19 cellular contexts compared by ENCODE assay signal in genomic region chr10:87605656-87606308, GRCh38. TPM values are rescaled to one million over a fixed set of nuclear protein-coding genes. Genes with fewer than 3 reads are reported as not detected.
DNase-seq lines count a peak whose midpoint lies in the region; ATAC-seq, FAIRE-seq and TF ChIP-seq lines count a peak whose summit lies in the region.
"Had no signal": no experiment of that assay in that cellular context is flagged by ENCODE, and none has a peak within 500 bp of the region (broad histone marks: within the 10 kb centered on the region; RNA-seq: fewer than 3 reads in every experiment).

No MANE protein-coding gene starts in this region.

- H3K9me3 ChIP-seq in Loucy (ENCODE audit: insufficient read depth, low read depth, low read length), result no peaks in the 10 kb centered on the region
- no peaks in the 10 kb centered on the region for H3K9me3 ChIP-seq in K562 (replicated peaks; ENCODE audit: control insufficient read depth, insufficient read depth, low read depth, low read length)
- H3K9me3 ChIP-seq in hepatocyte (ENCODE audit: low read depth), result no peaks in the 10 kb centered on the region
- H3K9me3 ChIP-seq: BLaER1, prostate gland had no signal

- intact Hi-C loops in K562 (cut with micrococcal nuclease), result no loop called here

- no peak overlapping the region for H3K4me3 Mint-ChIP-seq in progenitor cell of endocrine pancreas (ENCODE audit: low read depth)
- H3K4me3 Mint-ChIP-seq: activated T-cell treated with anti-CD3 and anti-CD28 coated beads, Interleukin-2, amount 50 U/mL, for 72 hours; dendritic cell treated with granulocyte-macrophage colony-stimulating factor and Interleukin-4, amounts not matched to agents 40 ng/mL and 50 ng/mL, for 4 days had no signal

- BruUV-seq in K562 (replicated peaks; lab: Mats Ljungman, UMichigan), result no TSS peak

- TF ChIP-seq POLR2A in K562 (conservative IDR thresholded peaks at IDR 0.05), result no peak

- no peak for DNase-seq in K562 (ENCODE audit: extremely low read depth in 1 of 4, low spot score in 3 of 4)
- no peak for DNase-seq in hepatocyte (ENCODE audit: low spot score)
- DNase-seq in progenitor cell of endocrine pancreas (ENCODE audit: low spot score, unreplicated experiment), result no peak
- no peak for DNase-seq in NCI-H446 (lab: John Stamatoyannopoulos, UW)
- DNase-seq in A172 (ENCODE audit: low spot score), result no peak
- DNase-seq in SHP77 treated with DMSO at 0.1 percent for 48 hours (lab: John Stamatoyannopoulos, UW), result no peak
- DNase-seq: activated CD4-positive, alpha-beta T cell treated with anti-CD3 and anti-CD28 coated beads, Interleukin-2, amount 50 U/mL, for 48 hours; activated T-cell treated with anti-CD3 and anti-CD28 coated beads, Interleukin-2, amount 50 U/mL, for 72 hours; DMS153; foreskin fibroblast; NCI-H1694 treated with DMSO at 0.1 percent for 48 hours; Right ventricle myocardium superior; T-helper 9 cell had no signal

- ATAC-seq in K562 (no peak), HG02884 (IDR thresholded peaks at IDR 0.05; ENCODE audit: unreplicated experiment) (no peak)
- ATAC-seq: activated T-cell treated with anti-CD3 and anti-CD28 coated beads, Interleukin-2, amount 50 U/mL, for 72 hours; HCT116 had no signal

- no peak for TF ChIP-seq EP300 in K562 (IDR thresholded peaks at IDR 0.05; ENCODE audit: low read length)

- H3K4me1 Mint-ChIP-seq in progenitor cell of endocrine pancreas (ENCODE audit: low read depth), result peaks cover 17% of the 10 kb centered on the region

- POLR2A ChIA-PET in K562 (lab: Yijun Ruan, JAX), result no interaction called here

- H3K27me3 Mint-ChIP-seq in progenitor cell of endocrine pancreas, result no peaks in the 10 kb centered on the region

- H3K4me3 ChIP-seq in Loucy (ENCODE audit: low read length, poor library complexity, severe bottlenecking) (no peak overlapping the region), K562 (no peak overlapping the region), hepatocyte (no peak overlapping the region)
- H3K4me3 ChIP-seq: BLaER1, prostate gland had no signal

- no peaks in the 10 kb centered on the region for H3K27me3 ChIP-seq in Loucy (ENCODE audit: insufficient read depth, low read length, poor library complexity, severe bottlenecking)
- no peaks in the 10 kb centered on the region; a peak in 1 of 5 replicates for H3K27me3 ChIP-seq in K562 (ENCODE audit: control insufficient read depth in 2 of 2, insufficient read depth in 2 of 2, low read length in 2 of 2)
- H3K27me3 ChIP-seq in hepatocyte, result no peaks in the 10 kb centered on the region
- H3K27me3 ChIP-seq: BLaER1 had no signal

- H3K9me2 ChIP-seq in Loucy (replicated peaks; ENCODE audit: low read depth, low read length) (no peaks in the 10 kb centered on the region), hepatocyte (replicated peaks; ENCODE audit: insufficient read depth) (no peaks in the 10 kb centered on the region)

- CTCF ChIA-PET in K562 (lab: Yijun Ruan, JAX; ENCODE audit: low intra/inter-chr PET ratio), result interaction anchor here (0.7 kb wide), 1 partner anchor 22 kb away, joined by 3 read pairs; no protein-coding TSS in a partner anchor

- no peak for FAIRE-seq in K562 (lab: Jason Lieb, UNC)

- WGBS in K562 (ENCODE audit: insufficient coverage, low coverage, missing lambda C conversion rate), result 12% methylated on average over 4 of the region's 4 CpGs
- WGBS in hepatocyte (ENCODE audit: low lambda C conversion rate, missing lambda C conversion rate), result 79% methylated on average over 4 of the region's 4 CpGs

- no peak overlapping the region for H3K27ac ChIP-seq in K562 (ENCODE audit: extremely low read depth, low read depth, low read length)
- no peak overlapping the region for H3K27ac ChIP-seq in hepatocyte
- H3K27ac ChIP-seq: BLaER1 had no signal

- no peak for TF ChIP-seq CTCF in Loucy (conservative IDR thresholded peaks at IDR 0.05; ENCODE audit: low read length)
- TF ChIP-seq CTCF in K562 (IDR thresholded peaks at IDR 0.05 in 2 of 3, conservative IDR thresholded peaks at IDR 0.05 in 1 of 3; ENCODE audit: insufficient read depth in 2 of 3, low read depth in 1 of 3, low read length in 3 of 3), result no peak
- TF ChIP-seq CTCF in hepatocyte (IDR thresholded peaks at IDR 0.05; ENCODE audit: poor library complexity), result no peak
- TF ChIP-seq CTCF in progenitor cell of endocrine pancreas (IDR thresholded peaks at IDR 0.05; ENCODE audit: unreplicated experiment), result no peak

- H3K9me1 ChIP-seq in K562 (ENCODE audit: control insufficient read depth, insufficient read depth, low read length), result no peaks in the 10 kb centered on the region

- H3K79me2 ChIP-seq in Loucy (ENCODE audit: insufficient read depth, low read length) (no peaks in the 10 kb centered on the region), K562 (ENCODE audit: control insufficient read depth, insufficient read depth, low read length) (no peaks in the 10 kb centered on the region), hepatocyte (no peaks in the 10 kb centered on the region)

- H3K36me3 ChIP-seq in Loucy (ENCODE audit: insufficient read depth, low read length), result no peaks in the 10 kb centered on the region
- H3K36me3 ChIP-seq in K562 (ENCODE audit: control insufficient read depth, insufficient read depth, low read length), result no peaks in the 10 kb centered on the region
- H3K36me3 ChIP-seq in hepatocyte (replicated peaks; ENCODE audit: insufficient read depth, low read depth), result no peaks in the 10 kb centered on the region
- H3K36me3 ChIP-seq: BLaER1, prostate gland had no signal

- H3K27ac Mint-ChIP-seq in progenitor cell of endocrine pancreas, result peak overlapping the region; percentile 76
- H3K27ac Mint-ChIP-seq: activated T-cell treated with anti-CD3 and anti-CD28 coated beads, Interleukin-2, amount 50 U/mL, for 72 hours; dendritic cell treated with granulocyte-macrophage colony-stimulating factor and Interleukin-4, amounts not matched to agents 40 ng/mL and 50 ng/mL, for 4 days had no signal

- peaks cover 7% of the 10 kb centered on the region for H3K4me1 ChIP-seq in Loucy (ENCODE audit: insufficient read depth, low read length, poor library complexity, severe bottlenecking)
- no peaks in the 10 kb centered on the region; a peak in 1 of 5 replicates for H3K4me1 ChIP-seq in K562 (replicated peaks in 1 of 2; ENCODE audit: control insufficient read depth in 2 of 2, insufficient read depth in 2 of 2, low read length in 2 of 2)
- peaks cover 4% of the 10 kb centered on the region for H3K4me1 ChIP-seq in hepatocyte (ENCODE audit: insufficient read depth)
- H3K4me1 ChIP-seq: BLaER1, prostate gland had no signal

- H3K9ac ChIP-seq in Loucy (ENCODE audit: low read depth, low read length, poor library complexity, severe bottlenecking) (no peak overlapping the region), K562 (ENCODE audit: insufficient read depth in 1 of 2, low read depth in 2 of 2, low read length in 2 of 2) (no peak overlapping the region)
- H3K9ac ChIP-seq: BLaER1 had no signal

- peaks cover 2% of the 10 kb centered on the region for H3K9me3 Mint-ChIP-seq in progenitor cell of endocrine pancreas (ENCODE audit: low read depth)
- H3K9me3 Mint-ChIP-seq: dendritic cell treated with granulocyte-macrophage colony-stimulating factor and Interleukin-4, amounts not matched to agents 40 ng/mL and 50 ng/mL, for 4 days had no signal

- H2AFZ ChIP-seq in Loucy (ENCODE audit: low read length) (peak overlapping the region; percentile 27; the same call in 1 of the 2 replicates), K562 (ENCODE audit: low read depth, low read length) (0 out of 2 replicates have a peak overlapping the region, but pooled peaks have one; percentile 59), hepatocyte (peak overlapping the region; percentile 29)

- no peaks in the 10 kb centered on the region for H3K36me3 Mint-ChIP-seq in progenitor cell of endocrine pancreas (ENCODE audit: insufficient read depth)

- peaks cover 4% of the 10 kb centered on the region; the same call in 1 of the 2 replicates for H3F3A ChIP-seq in Loucy (ENCODE audit: low read depth)

- in situ Hi-C loops in K562 (cut with MboI), result no loop called here

- H3K4me2 ChIP-seq in Loucy (ENCODE audit: low read depth, low read length, poor library complexity, severe bottlenecking) (no peak overlapping the region), K562 (ENCODE audit: insufficient read depth, low read length) (no peak overlapping the region), hepatocyte (no peak overlapping the region)
- H3K4me2 ChIP-seq: BLaER1 had no signal

- H4K20me1 ChIP-seq in Loucy (ENCODE audit: insufficient read depth, low read length, poor library complexity, severe bottlenecking), result no peaks in the 10 kb centered on the region
- no peaks in the 10 kb centered on the region for H4K20me1 ChIP-seq in K562 (replicated peaks; ENCODE audit: control insufficient read depth, insufficient read depth, low read length)
- H4K20me1 ChIP-seq in hepatocyte (ENCODE audit: insufficient read depth, poor library complexity, severe bottlenecking), result no peaks in the 10 kb centered on the region
- H4K20me1 ChIP-seq: BLaER1 had no signal

- no peak for TF ChIP-seq RAD21 in K562 (CRISPR knock-in tag; conservative IDR thresholded peaks at IDR 0.05 in 1 of 2, IDR thresholded peaks at IDR 0.05 in 1 of 2)

TF ChIP-seq in K562, 482 proteins besides CTCF, POLR2A, EP300 and RAD21 (continues in another document):
- no peak for TF ChIP-seq CHCHD3 (CRISPR knock-in tag; IDR thresholded peaks at IDR 0.05)
- TF ChIP-seq HMG20A (CRISPR knock-in tag; conservative IDR thresholded peaks at IDR 0.05), result no peak

RNA-seq across cellular contexts. Expression of gene PAPSS2, which starts 53.9 kb away (rescaled TPM):
- not detected in 2 replicates for total RNA-seq in K562 (2011; cell fraction: chromatin; rRNA removed; ENCODE audit: low replicate concordance)
- total RNA-seq in K562 (2011; cell fraction: nucleolus; rRNA removed), result not detected in 2 replicates
- not detected in 2 replicates for total RNA-seq in K562 (2011; cell fraction: nucleoplasm; rRNA removed)
- total RNA-seq in K562 (2014; rRNA removed) (not detected in 2 replicates), K562 (2014; rRNA removed; fragmentation: Illumina TruSeq; extraction: Trizol) (not detected in 2 replicates), K562 (2015; rRNA removed; fragmentation: Illumina TruSeq; extraction: Trizol) (not detected in 2 replicates), K562 (2021) (0.22 and 0.29 TPM in 2 replicates), hepatocyte (47.0 and 58.0 TPM in 2 replicates), progenitor cell of endocrine pancreas (7.3 and 7.5 TPM in 2 replicates)
- polyA plus RNA-seq in K562 (2011; rRNA removed) (not detected in 2 replicates), K562 (2014; fragmentation: Illumina TruSeq; extraction: Trizol) (not detected in 2 replicates), K562 (2014; fragmentation: Nextera tagmentation; extraction: Ambion mirVana) (under 1 TPM in 1 of 2 experiments, not detected in 1; 0.01 TPM), K562 (2014; rRNA removed) (not detected in 2 replicates), hepatocyte (38.3 and 39.5 TPM in 2 replicates)
- polyA plus RNA-seq in K562 (2011; cell fraction: cytosol; rRNA removed), result not detected in 2 replicates
- polyA plus RNA-seq in K562 (2011; cell fraction: nucleus; rRNA removed), result 0.03 TPM in 1 of 2 replicates, not detected in the other
- polyA plus RNA-seq in K562 (2012), result 0.04 TPM in 1 of 2 replicates, not detected in the other
- not detected in 2 replicates for polyA minus RNA-seq in K562 (2011; rRNA and poly(A)+ RNA removed)
- polyA minus RNA-seq in K562 (2011; cell fraction: cytosol; rRNA and poly(A)+ RNA removed), result not detected in 2 replicates
- not detected in 2 replicates for polyA minus RNA-seq in K562 (2011; cell fraction: nucleus; rRNA and poly(A)+ RNA removed)
- 39.3 and 40.4 TPM in 2 replicates for total RNA-seq in A172 (2014; rRNA removed; shearing (Covaris generic))
